In the genomic region with DNA sequence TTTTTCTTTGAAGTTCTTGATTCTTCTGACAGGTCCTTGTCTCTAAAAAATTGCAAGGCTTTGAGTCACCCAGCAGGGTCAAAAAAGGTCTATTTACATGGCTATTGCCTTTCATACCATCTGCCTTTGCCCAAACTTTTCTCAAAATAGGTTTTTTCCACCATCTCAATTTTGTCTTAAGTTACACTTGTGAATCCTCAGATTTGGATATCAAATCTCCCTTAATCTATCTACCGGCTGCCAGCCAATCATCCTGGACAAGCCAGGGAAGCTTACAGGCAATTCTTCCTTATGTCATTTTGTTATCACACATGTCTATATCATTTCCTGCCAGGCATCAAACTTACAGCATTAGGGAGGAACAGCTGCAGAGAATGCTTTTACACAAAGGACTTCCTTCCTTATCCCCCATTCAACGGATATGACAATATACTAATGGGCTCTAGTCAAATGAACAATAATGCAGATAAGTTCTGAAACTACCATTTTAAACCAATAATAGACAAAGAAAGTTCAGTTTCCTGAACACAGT, we compare ENCODE assay signal across 8 cellular contexts.
DNase-seq lines count a peak whose midpoint lies in the region; ATAC-seq, FAIRE-seq and TF ChIP-seq lines count a peak whose summit lies in the region.

No MANE protein-coding gene starts in this region.

- no peak overlapping the region; a peak in 1 of 4 replicates for H4K8ac ChIP-seq in IMR-90 (ENCODE audit: low read depth in 2 of 2, low read length in 2 of 2)

- H3K36me3 Mint-ChIP-seq in CD4-positive, alpha-beta T cell (ENCODE audit: low read depth) = peaks cover 29% of the 10 kb centered on the region
- H3K36me3 Mint-ChIP-seq in activated T-helper 1 cell treated with anti-CD3 and anti-CD28 coated beads, Interleukin-12 subunit alpha, Interleukin-12 subunit beta, Interleukin-2, Interleukin-4 antibody, amounts not matched to agents 30 ng/mL and 10 ng/mL and 1 ng/mL, durations not matched to agents 14 hours and 24 hours and 36 hours (ENCODE audit: low read depth) = peaks cover 24% of the 10 kb centered on the region

- H3K4me1 Mint-ChIP-seq in CD4-positive, alpha-beta T cell (ENCODE audit: low read depth) = peaks cover 77% of the 10 kb centered on the region
- peaks cover 66% of the 10 kb centered on the region for H3K4me1 Mint-ChIP-seq in activated T-helper 1 cell treated with anti-CD3 and anti-CD28 coated beads, Interleukin-12 subunit alpha, Interleukin-12 subunit beta, Interleukin-2, Interleukin-4 antibody, amounts not matched to agents 30 ng/mL and 10 ng/mL and 1 ng/mL, durations not matched to agents 14 hours and 24 hours and 36 hours (ENCODE audit: low read depth)

- H3K56ac ChIP-seq in IMR-90 (ENCODE audit: extremely low read depth, insufficient read depth, low read length) = no peak overlapping the region

- no peak overlapping the region for H2AFZ ChIP-seq in IMR-90 (replicated peaks; ENCODE audit: low read length, poor library complexity)

- H2BK15ac ChIP-seq in IMR-90 (ENCODE audit: low read depth, low read length) = peak overlapping the region; percentile 52; the same call in 1 of the 3 replicates

- peaks cover 0 to 20% of the 10 kb centered on the region in 2 experiments; a peak in 3 of 4 replicates for H3K79me1 ChIP-seq in IMR-90 (ENCODE audit: low read depth in 1 of 2, low read length in 2 of 2)

- FAIRE-seq in pancreas (lab: Jason Lieb, UNC) = no peak

- TF ChIP-seq CTCF in CD4-positive, alpha-beta T cell (IDR thresholded peaks at IDR 0.05) = no peak
- TF ChIP-seq CTCF in IMR-90 (conservative IDR thresholded peaks at IDR 0.05; ENCODE audit: low read depth, low read length) (no peak), pancreas (IDR thresholded peaks at IDR 0.05) (no peak)

- peak overlapping the region; percentile 36 for H3K4me3 Mint-ChIP-seq in CD4-positive, alpha-beta T cell
- H3K4me3 Mint-ChIP-seq in activated T-helper 1 cell treated with anti-CD3 and anti-CD28 coated beads, Interleukin-12 subunit alpha, Interleukin-12 subunit beta, Interleukin-2, Interleukin-4 antibody, amounts not matched to agents 30 ng/mL and 10 ng/mL and 1 ng/mL, durations not matched to agents 14 hours and 24 hours and 36 hours = peak overlapping the region; percentile 24

- TF ChIP-seq RAD21 in IMR-90 (IDR thresholded peaks at IDR 0.05; ENCODE audit: low read length) = no peak

- H3K4me1 ChIP-seq in IMR-90 (ENCODE audit: control insufficient read depth, insufficient read depth, low read length) = peaks cover 5% of the 10 kb centered on the region
- H3K4me1 ChIP-seq in pancreas = peaks cover 0 to 11% (median 8%) of the 10 kb centered on the region in 3 donors

- H4K20me1 ChIP-seq in IMR-90 (ENCODE audit: insufficient read depth, low read length) = no peaks in the 10 kb centered on the region

- no peak overlapping the region for H3K23ac ChIP-seq in IMR-90 (ENCODE audit: low read depth, low read length)

- no peak overlapping the region for H2AK5ac ChIP-seq in IMR-90 (ENCODE audit: low read depth, low read length)

- 14% methylated on average over 1 of the region's 2 CpGs; no CpG with 5 or more reads in 1 of the 2 experiments for WGBS in IMR-90 (ENCODE audit: extremely low coverage in 2 of 2, insufficient read length in 1 of 2), 2 experiments
- WGBS in pancreas, 2 donors = 67 to 82% methylated on average over 2 of the region's 2 CpGs

- H3K27ac ChIP-seq in CD4-positive, alpha-beta T cell (ENCODE audit: low read depth, low read length) = peak overlapping the region; percentile 63
- H3K27ac ChIP-seq in IMR-90 (ENCODE audit: insufficient read depth, low read length) = no peak overlapping the region
- H3K27ac ChIP-seq in pancreas = peak overlapping the region in 2 of 4 donors; percentile 1 to 30

- peak; percentile 67 for ATAC-seq in CD4-positive, alpha-beta T cell (ENCODE audit: poor library complexity)
- ATAC-seq in IMR-90 (ENCODE audit: low read depth) = peak; percentile 16; the same call in 1 of the 2 replicates
- no peak for ATAC-seq in pancreas

- H3K4me2 ChIP-seq in IMR-90 (ENCODE audit: low read depth, low read length) = peak overlapping the region; percentile 16; the same call in 1 of the 2 replicates

- no peak overlapping the region for H2BK20ac ChIP-seq in IMR-90 (ENCODE audit: low read depth, low read length)

- no peak overlapping the region; the same call in 1 of the 2 replicates for H4K91ac ChIP-seq in IMR-90 (ENCODE audit: insufficient read depth, low read depth, low read length)

- CTCF ChIA-PET in CD4-positive, alpha-beta T cell (lab: Charles Lee) = interaction anchor here (0.9 to 1.5 kb wide), 5 partner anchors 21 to 205 kb away, joined by 3 to 5 read pairs (median 3); no protein-coding TSS in a partner anchor
- CTCF ChIA-PET in IMR-90 (lab: Yijun Ruan, JAX) = no interaction called here

- H3K9ac ChIP-seq in IMR-90 (ENCODE audit: low read depth, low read length) = no peak overlapping the region

- in situ Hi-C loops in IMR-90 (cut with MboI; ENCODE audit: low sequenced_read_pairs) = no loop called here

- H3K4ac ChIP-seq in IMR-90 (ENCODE audit: low read depth, low read length) = no peak overlapping the region

- no peaks in the 10 kb centered on the region for H3K9me3 Mint-ChIP-seq in CD4-positive, alpha-beta T cell
- H3K9me3 Mint-ChIP-seq in activated T-helper 1 cell treated with anti-CD3 and anti-CD28 coated beads, Interleukin-12 subunit alpha, Interleukin-12 subunit beta, Interleukin-2, Interleukin-4 antibody, amounts not matched to agents 30 ng/mL and 10 ng/mL and 1 ng/mL, durations not matched to agents 14 hours and 24 hours and 36 hours = peaks cover 10% of the 10 kb centered on the region

- H4K5ac ChIP-seq in IMR-90 (ENCODE audit: low read depth, low read length) = peak overlapping the region; percentile 54; the same call in 1 of the 2 replicates

- POLR2A ChIA-PET in CD4-positive, alpha-beta T cell (lab: Charles Lee) = interaction anchor here (0.9 to 2.4 kb wide), 7 partner anchors 8 to 36 kb away, joined by 3 to 18 read pairs (median 4); no protein-coding TSS in a partner anchor
- POLR2A ChIA-PET in IMR-90 (lab: Charles Lee; ENCODE audit: unreplicated experiment) = no interaction called here

- H3K36me3 ChIP-seq in IMR-90 (ENCODE audit: control insufficient read depth, insufficient read depth, low read length) (no peaks in the 10 kb centered on the region), pancreas (no peaks in the 10 kb centered on the region)

- peak overlapping the region; percentile 23 for H3K14ac ChIP-seq in IMR-90 (replicated peaks; ENCODE audit: low read depth, low read length)

- dilution Hi-C loops in IMR-90 (cut with HindIII; ENCODE audit: low sequenced_read_pairs, unreplicated experiment) = no loop called here

- no peaks in the 10 kb centered on the region for H3K27me3 Mint-ChIP-seq in CD4-positive, alpha-beta T cell
- H3K27me3 Mint-ChIP-seq in activated T-helper 1 cell treated with anti-CD3 and anti-CD28 coated beads, Interleukin-12 subunit alpha, Interleukin-12 subunit beta, Interleukin-2, Interleukin-4 antibody, amounts not matched to agents 30 ng/mL and 10 ng/mL and 1 ng/mL, durations not matched to agents 14 hours and 24 hours and 36 hours (ENCODE audit: insufficient read depth) = no peaks in the 10 kb centered on the region

- H3K4me3 ChIP-seq in IMR-90 (ENCODE audit: insufficient read depth, low read depth, low read length) (no peak overlapping the region), pancreas (no peak overlapping the region)

- no peak overlapping the region for H2BK5ac ChIP-seq in IMR-90 (ENCODE audit: low read depth, low read length, poor library complexity, severe bottlenecking)

- H3K9me1 ChIP-seq in IMR-90 (ENCODE audit: insufficient read depth, low read length) = no peaks in the 10 kb centered on the region

- peak overlapping the region; percentile 89 for H3K27ac Mint-ChIP-seq in CD4-positive, alpha-beta T cell
- H3K27ac Mint-ChIP-seq in activated T-helper 1 cell treated with anti-CD3 and anti-CD28 coated beads, Interleukin-12 subunit alpha, Interleukin-12 subunit beta, Interleukin-2, Interleukin-4 antibody, amounts not matched to agents 30 ng/mL and 10 ng/mL and 1 ng/mL, durations not matched to agents 14 hours and 24 hours and 36 hours = peak overlapping the region; percentile 72

- no peaks in the 10 kb centered on the region for H3K27me3 ChIP-seq in CD4-positive, alpha-beta T cell (ENCODE audit: control insufficient read depth, insufficient read depth, low read length)
- H3K27me3 ChIP-seq in IMR-90 (ENCODE audit: control insufficient read depth, insufficient read depth, low read length) = no peaks in the 10 kb centered on the region
- no peaks in the 10 kb centered on the region for H3K27me3 ChIP-seq in pancreas

- no peak for DNase-seq in CD4-positive, alpha-beta T cell
- peak; percentile 39 for DNase-seq in IMR-90
- no peak for DNase-seq in activated T-helper 1 cell treated with anti-CD3 and anti-CD28 coated beads, Interleukin-12 subunit alpha, Interleukin-12 subunit beta, Interleukin-2, Interleukin-4 antibody, amounts not matched to agents 30 ng/mL and 10 ng/mL and 1 ng/mL, durations not matched to agents 14 hours and 24 hours and 36 hours (ENCODE audit: low spot score)
- peak; percentile 95 to 96 for DNase-seq in lung microvascular endothelial cell (ENCODE audit: low read depth in 2 of 2)
- no peak for DNase-seq in cortex of kidney (lab: John Stamatoyannopoulos, UW)
- DNase-seq in pancreas = no peak
- no peak for DNase-seq in AG08395 (ENCODE audit: low spot score)
- no peak for DNase-seq in midbrain (lab: John Stamatoyannopoulos, UW)

- no peak for TF ChIP-seq POLR2A in IMR-90 (IDR thresholded peaks at IDR 0.05; ENCODE audit: low read depth, low read length)

- intact Hi-C loops in CD4-positive, alpha-beta T cell (cut with DNase I, micrococcal nuclease) = loop anchor here in 1 of 2 experiments (1.0 to 2.0 kb wide), 2 partner anchors 14 to 20 kb away; no protein-coding TSS in a partner anchor
- intact Hi-C loops in IMR-90 (cut with micrococcal nuclease) = no loop called here
- intact Hi-C loops in activated T-helper 1 cell treated with anti-CD3 and anti-CD28 coated beads, Interleukin-12 subunit alpha, Interleukin-12 subunit beta, Interleukin-2, Interleukin-4 antibody, amounts not matched to agents 30 ng/mL and 10 ng/mL and 1 ng/mL, durations not matched to agents 14 hours and 24 hours and 36 hours (cut with micrococcal nuclease) = no loop called here
- intact Hi-C loops in pancreas (cut with DNase I) = no loop called here

- H2BK120ac ChIP-seq in IMR-90 (ENCODE audit: low read depth, low read length) = no peak overlapping the region

- no peak overlapping the region for H2AK9ac ChIP-seq in IMR-90 (replicated peaks; ENCODE audit: low read depth, low read length, poor library complexity)

- no TSS peak for BruUV-seq in IMR-90 (replicated peaks; lab: Mats Ljungman, UMichigan)

- no peaks in the 10 kb centered on the region for H3K9me3 ChIP-seq in CD4-positive, alpha-beta T cell (ENCODE audit: control insufficient read depth, low read length)
- H3K9me3 ChIP-seq in IMR-90 (ENCODE audit: control insufficient read depth, insufficient read depth, low read length) (no peaks in the 10 kb centered on the region), pancreas (no peaks in the 10 kb centered on the region)

- peak overlapping the region; percentile 80 for H3K18ac ChIP-seq in IMR-90 (ENCODE audit: low read depth, low read length)

TF ChIP-seq in IMR-90, 13 proteins besides CTCF, POLR2A, EP300 and RAD21:
- TF ChIP-seq MXI1 (IDR thresholded peaks at IDR 0.05; ENCODE audit: borderline replicate concordance, low read depth, low read length) (no peak), CEBPB (IDR thresholded peaks at IDR 0.05; ENCODE audit: low read depth, low read length) (no peak)

Comparison
In these comparisons a context has a peak if more than half of its experiments do, and no peak if none do; other contexts are left out.
1. ATAC-seq: peak in CD4-positive, alpha-beta T cell (single experiment) and IMR-90 (single experiment); none in pancreas (0 of 4).
2. DNase-seq: peak in IMR-90 (single experiment) and lung microvascular endothelial cell (2 of 2); none in CD4-positive, alpha-beta T cell (0 of 10), activated T-helper 1 cell treated with anti-CD3 and anti-CD28 coated beads, Interleukin-12 subunit alpha, Interleukin-12 subunit beta, Interleukin-2, Interleukin-4 antibody, amounts not matched to agents 30 ng/mL and 10 ng/mL and 1 ng/mL, durations not matched to agents 14 hours and 24 hours and 36 hours (single experiment), cortex of kidney (single experiment), pancreas (0 of 6), AG08395 (single experiment) and midbrain (single experiment).